In the genomic region with DNA sequence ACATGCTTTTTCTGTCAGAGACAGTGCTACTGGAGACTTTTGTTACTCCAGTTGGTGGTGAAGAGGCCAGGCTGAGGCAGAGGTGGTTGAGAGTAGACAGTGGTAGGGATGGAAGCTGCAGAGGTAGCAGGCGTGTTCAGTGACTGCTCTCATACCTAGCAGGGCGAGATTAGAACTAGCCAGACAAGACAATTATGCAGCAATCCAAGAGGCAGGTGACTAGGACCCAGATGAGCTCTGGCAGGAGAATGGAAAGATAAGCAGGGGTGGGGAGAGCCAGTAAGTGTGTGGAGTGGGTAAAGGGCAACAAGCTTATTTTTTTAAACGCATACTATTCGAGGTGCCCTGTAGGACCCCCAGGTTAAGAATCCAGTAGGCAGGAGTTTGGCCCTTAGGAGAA, we compare ENCODE assay signal across 29 cellular contexts. TPM values are rescaled to one million over a fixed set of nuclear protein-coding genes. Genes with fewer than 3 reads are reported as not detected.
"Had no signal": no experiment of that assay in that cellular context is flagged by ENCODE, and none has a peak within 500 bp of the region (broad histone marks: within the 10 kb centered on the region; RNA-seq: fewer than 3 reads in every experiment).

No MANE protein-coding gene starts in this region.

- H3K27me3 ChIP-seq: ovary, vagina had no signal

- H3K9me3 Mint-ChIP-seq: activated CD4-positive, alpha-beta T cell treated with anti-CD3 and anti-CD28 coated beads, Interleukin-2, amount 10 ng/mL, durations not matched to agents 7 days and 5 days; activated naive CD4-positive, alpha-beta T cell treated with anti-CD3 and anti-CD28 coated beads, Interleukin-2, amount 50 U/mL, for 72 hours; naive B cell; nephron progenitor cell; stimulated activated effector memory CD8-positive, alpha-beta T cell treated with anti-CD3 and anti-CD28 coated beads, Interleukin-12 subunit alpha, Interleukin-12 subunit beta, amount 100 ng/mL, for 72 hours; stimulated activated naive CD8-positive, alpha-beta T cell treated with anti-CD3 and anti-CD28 coated beads, Interleukin-15, Interleukin-2, amounts not matched to agents 100 ng/mL and 50 ng/mL, for 24 hours; type B pancreatic cell had no signal

- ATAC-seq: activated CD8-positive, alpha-beta memory T cell treated with anti-CD3 and anti-CD28 coated beads, Interleukin-2, amount 10 ng/mL, durations not matched to agents 7 days and 5 days; activated CD8-positive, alpha-beta T cell treated with anti-CD3 and anti-CD28 coated beads, Interleukin-2, amount 10 ng/mL, durations not matched to agents 7 days and 5 days; activated naive CD4-positive, alpha-beta T cell treated with anti-CD3 and anti-CD28 coated beads, Interleukin-2, amount 50 U/mL, for 72 hours; right lobe of liver; stimulated activated effector memory CD8-positive, alpha-beta T cell treated with anti-CD3 and anti-CD28 coated beads, Interleukin-12 subunit alpha, Interleukin-12 subunit beta, amount 100 ng/mL, for 72 hours had no signal

- H3K27ac ChIP-seq: breast epithelium, left ventricle myocardium inferior, ovary, right lobe of liver, thoracic aorta, vagina had no signal

- H3K4me3 Mint-ChIP-seq: activated CD4-positive, alpha-beta T cell treated with anti-CD3 and anti-CD28 coated beads, Interleukin-2, amount 10 ng/mL, durations not matched to agents 7 days and 5 days; activated CD8-positive, alpha-beta memory T cell treated with anti-CD3 and anti-CD28 coated beads, Interleukin-2, amount 10 ng/mL, durations not matched to agents 7 days and 5 days; activated CD8-positive, alpha-beta T cell treated with anti-CD3 and anti-CD28 coated beads, Interleukin-2, amount 10 ng/mL, durations not matched to agents 7 days and 5 days; naive B cell; nephron progenitor cell; stimulated activated effector memory CD8-positive, alpha-beta T cell treated with anti-CD3 and anti-CD28 coated beads, Interleukin-12 subunit alpha, Interleukin-12 subunit beta, amount 100 ng/mL, for 72 hours; stimulated activated naive CD8-positive, alpha-beta T cell treated with anti-CD3 and anti-CD28 coated beads, Interleukin-15, Interleukin-2, amounts not matched to agents 100 ng/mL and 50 ng/mL, for 24 hours; type B pancreatic cell had no signal

- H3K36me3 ChIP-seq: breast epithelium, left ventricle myocardium inferior, ovary, right lobe of liver, thoracic aorta, vagina had no signal

- DNase-seq: activated CD4-positive, alpha-beta T cell treated with anti-CD3 and anti-CD28 coated beads, Interleukin-2, amount 10 ng/mL, durations not matched to agents 7 days and 5 days; activated CD4-positive, CD25-positive, alpha-beta regulatory T cell treated with anti-CD3 and anti-CD28 coated beads, Interleukin-2, amount 50 U/mL, for 72 hours; activated CD8-positive, alpha-beta memory T cell treated with anti-CD3 and anti-CD28 coated beads, Interleukin-2, amount 10 ng/mL, durations not matched to agents 7 days and 5 days; activated CD8-positive, alpha-beta T cell treated with anti-CD3 and anti-CD28 coated beads, Interleukin-2, amount 10 ng/mL, durations not matched to agents 7 days and 5 days; activated naive CD4-positive, alpha-beta T cell; activated T-cell treated with anti-CD3 and anti-CD28 coated beads, Interleukin-2, amount 50 U/mL, for 48 hours; central memory CD4-positive, alpha-beta T cell; dermis blood vessel endothelial cell; effector memory CD4-positive, alpha-beta T cell; foreskin fibroblast; hypothalamus; kidney glomerular epithelial cell; left ventricle myocardium inferior; naive B cell; nephron progenitor cell; ovary; right lobe of liver; stimulated activated CD4-positive, alpha-beta T cell treated with anti-CD3 and anti-CD28 coated beads, Interleukin-12 subunit alpha, Interleukin-12 subunit beta, amount 100 ng/mL, for 4 hours; stimulated activated CD4-positive, alpha-beta T cell treated with anti-CD3 and anti-CD28 coated beads, Interleukin-4, amount 100 ng/mL, for 24 hours; T-helper 2 cell had no signal

- H3K9me3 ChIP-seq: breast epithelium, left ventricle myocardium inferior, ovary, right lobe of liver, thoracic aorta, vagina had no signal

- H3K27ac Mint-ChIP-seq: activated CD4-positive, alpha-beta T cell treated with anti-CD3 and anti-CD28 coated beads, Interleukin-2, amount 10 ng/mL, durations not matched to agents 7 days and 5 days; activated CD8-positive, alpha-beta memory T cell treated with anti-CD3 and anti-CD28 coated beads, Interleukin-2, amount 10 ng/mL, durations not matched to agents 7 days and 5 days; activated CD8-positive, alpha-beta T cell treated with anti-CD3 and anti-CD28 coated beads, Interleukin-2, amount 10 ng/mL, durations not matched to agents 7 days and 5 days; activated naive CD4-positive, alpha-beta T cell treated with anti-CD3 and anti-CD28 coated beads, Interleukin-2, amount 50 U/mL, for 72 hours; naive B cell; nephron progenitor cell; progenitor cell of endocrine pancreas; stimulated activated effector memory CD8-positive, alpha-beta T cell treated with anti-CD3 and anti-CD28 coated beads, Interleukin-12 subunit alpha, Interleukin-12 subunit beta, amount 100 ng/mL, for 72 hours; stimulated activated naive CD8-positive, alpha-beta T cell treated with anti-CD3 and anti-CD28 coated beads, Interleukin-15, Interleukin-2, amounts not matched to agents 100 ng/mL and 50 ng/mL, for 24 hours; type B pancreatic cell had no signal

- H3K36me3 Mint-ChIP-seq: activated CD8-positive, alpha-beta memory T cell treated with anti-CD3 and anti-CD28 coated beads, Interleukin-2, amount 10 ng/mL, durations not matched to agents 7 days and 5 days; activated naive CD4-positive, alpha-beta T cell treated with anti-CD3 and anti-CD28 coated beads, Interleukin-2, amount 50 U/mL, for 72 hours; naive B cell; stimulated activated effector memory CD8-positive, alpha-beta T cell treated with anti-CD3 and anti-CD28 coated beads, Interleukin-12 subunit alpha, Interleukin-12 subunit beta, amount 100 ng/mL, for 72 hours; type B pancreatic cell had no signal

- H3K4me3 ChIP-seq: breast epithelium, left ventricle myocardium inferior, lung, ovary, right lobe of liver, thoracic aorta, vagina had no signal

- H3K4me1 ChIP-seq: breast epithelium had no signal

RNA-seq across cellular contexts. Expression of a gene that starts 4.8 kb away (rescaled TPM):
- total RNA-seq: activated CD8-positive, alpha-beta memory T cell treated with anti-CD3 and anti-CD28 coated beads, Interleukin-2, amount 10 ng/mL, durations not matched to agents 7 days and 5 days; activated naive CD4-positive, alpha-beta T cell treated with anti-CD3 and anti-CD28 coated beads, Interleukin-2, amount 50 U/mL, for 72 hours; thoracic aorta; vagina had no signal
